ENCODE assay signal across 18 cellular contexts in genomic region chr14:64825498-64825897, GRCh38. TPM values are rescaled to one million over a fixed set of nuclear protein-coding genes. Genes with fewer than 3 reads are reported as not detected.
"Had no signal": no experiment of that assay in that cellular context is flagged by ENCODE, and none has a peak within 500 bp of the region (broad histone marks: within the 10 kb centered on the region; RNA-seq: fewer than 3 reads in every experiment).

No MANE protein-coding gene starts in this region.

- H3K36me3 Mint-ChIP-seq: type B pancreatic cell had no signal

- H3K4me3 ChIP-seq: pancreas, SK-N-MC had no signal

- H3K27me3 ChIP-seq: pancreas had no signal

- H3K27ac Mint-ChIP-seq: dendritic cell treated with granulocyte-macrophage colony-stimulating factor and Interleukin-4, amounts not matched to agents 40 ng/mL and 50 ng/mL, for 4 days; effector memory CD8-positive, alpha-beta T cell; stimulated activated naive CD8-positive, alpha-beta T cell treated with anti-CD3 and anti-CD28 coated beads, Interleukin-15, Interleukin-2, amounts not matched to agents 100 ng/mL and 50 ng/mL, for 24 hours; type B pancreatic cell had no signal

- H3K27ac ChIP-seq: epithelial cell of prostate, pancreas, SK-N-MC had no signal

- H3K36me3 ChIP-seq: pancreas had no signal

- H3K4me3 Mint-ChIP-seq: dendritic cell treated with granulocyte-macrophage colony-stimulating factor and Interleukin-4, amounts not matched to agents 40 ng/mL and 50 ng/mL, for 4 days; effector memory CD8-positive, alpha-beta T cell; neural crest cell; stimulated activated naive CD8-positive, alpha-beta T cell treated with anti-CD3 and anti-CD28 coated beads, Interleukin-15, Interleukin-2, amounts not matched to agents 100 ng/mL and 50 ng/mL, for 24 hours; type B pancreatic cell had no signal

- ATAC-seq: effector memory CD8-positive, alpha-beta T cell; pancreas had no signal

- H3K9me3 ChIP-seq: pancreas had no signal

- DNase-seq: activated CD4-positive, CD25-positive, alpha-beta regulatory T cell treated with anti-CD3 and anti-CD28 coated beads, Interleukin-2, amount 50 U/mL, for 72 hours; activated naive CD4-positive, alpha-beta T cell treated with Interleukin-2 at 50 U/mL for 16 hours; activated T-cell treated with anti-CD3 and anti-CD28 coated beads for 4 hours; anterior cingulate cortex; effector memory CD8-positive, alpha-beta T cell; mesendoderm; pancreas; small intestine; stimulated activated CD4-positive, alpha-beta T cell treated with anti-CD3 and anti-CD28 coated beads, Interleukin-4, amount 100 ng/mL, for 4 hours; stimulated activated CD8-positive, alpha-beta memory T cell treated with anti-CD3 and anti-CD28 coated beads, Interleukin-4, amount 100 ng/mL, for 48 hours; T-helper 9 cell had no signal

- H3K4me1 ChIP-seq: pancreas had no signal

- H3K9me3 Mint-ChIP-seq: dendritic cell treated with granulocyte-macrophage colony-stimulating factor and Interleukin-4, amounts not matched to agents 40 ng/mL and 50 ng/mL, for 4 days; effector memory CD8-positive, alpha-beta T cell; neural crest cell; stimulated activated naive CD8-positive, alpha-beta T cell treated with anti-CD3 and anti-CD28 coated beads, Interleukin-15, Interleukin-2, amounts not matched to agents 100 ng/mL and 50 ng/mL, for 24 hours; type B pancreatic cell had no signal

RNA-seq across cellular contexts. Expression of gene SPTB, which starts 54.2 kb away (rescaled TPM):
- polyA plus RNA-seq: keratinocyte had no signal
